Comparison of ENCODE assay signal across 13 cellular contexts in the genomic region with DNA sequence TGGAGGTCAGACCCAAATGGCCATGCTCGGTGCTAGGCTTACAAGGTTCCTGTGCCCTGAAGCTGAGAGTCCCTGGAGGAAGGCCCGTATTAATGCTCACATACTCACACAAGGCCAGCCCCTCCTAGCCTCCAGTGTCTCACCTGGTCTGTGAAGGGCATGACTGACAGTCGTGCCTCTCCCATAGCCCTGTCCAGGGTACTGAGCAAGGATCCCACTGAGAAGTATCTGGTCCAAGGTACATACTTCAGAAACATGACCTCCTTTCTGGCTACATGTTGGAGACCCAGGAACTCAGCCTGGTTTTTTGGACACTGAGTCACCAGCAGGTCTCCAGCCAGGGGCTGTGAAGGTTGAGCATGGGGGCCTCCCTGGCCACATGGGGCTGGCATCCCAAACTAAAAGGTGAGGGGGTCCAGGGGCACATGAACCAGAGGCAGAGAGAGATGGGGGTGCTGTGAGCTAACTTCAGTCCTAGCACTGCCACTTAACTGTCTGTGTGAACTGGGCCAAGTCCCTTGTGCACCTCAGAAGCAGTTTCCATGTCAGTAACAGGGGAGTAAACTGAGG. TPM values are rescaled to one million over a fixed set of nuclear protein-coding genes. Genes with fewer than 3 reads are reported as not detected.
DNase-seq lines count a peak whose midpoint lies in the region; ATAC-seq, FAIRE-seq and TF ChIP-seq lines count a peak whose summit lies in the region.
"Had no signal": no experiment of that assay in that cellular context is flagged by ENCODE, and none has a peak within 500 bp of the region (broad histone marks: within the 10 kb centered on the region; RNA-seq: fewer than 3 reads in every experiment).

No MANE protein-coding gene starts in this region.

- DNase-seq in ELF-1 (ENCODE audit: low read depth, low spot score), result peak; percentile 55
- peak; percentile 32 for DNase-seq in LoVo (ENCODE audit: low spot score)
- DNase-seq in GM12878 (ENCODE audit: low read depth, low spot score), result no peak
- no peak for DNase-seq in NCI-H510A (lab: John Stamatoyannopoulos, UW)
- no peak for DNase-seq in C1 segment of cervical spinal cord (lab: John Stamatoyannopoulos, UW)
- DNase-seq in gastrocnemius medialis, result no peak
- DNase-seq: activated effector memory CD4-positive, alpha-beta T cell treated with Interleukin-2 at 50 U/mL for 16 hours; CD4-positive, alpha-beta memory T cell; occipital lobe; stimulated activated naive B cell treated with anti-CD40 and anti-IgM and Interleukin-4, amounts not matched to agents 10 μg/mL and 1 μg/mL and 100 μg/mL, for 72 hours had no signal

- in situ Hi-C loops in GM12878 (cut with MboI), result loop anchor here (25.0 kb wide), 1 partner anchor 103 kb away; no protein-coding TSS in a partner anchor
- in situ Hi-C loops in gastrocnemius medialis (cut with MboI; ENCODE audit: low sequenced_read_pairs in 4 of 4), result no loop called here

- TF ChIP-seq EP300 in GM12878 (IDR thresholded peaks at IDR 0.05; ENCODE audit: borderline replicate concordance in 1 of 2, control insufficient read depth in 1 of 2, low read depth in 2 of 2, low read length in 2 of 2), result no peak

- TF ChIP-seq RAD21 in GM12878 (IDR thresholded peaks at IDR 0.05; ENCODE audit: insufficient read depth, low read depth, low read length) (no peak), liver (IDR thresholded peaks at IDR 0.05) (no peak)

- SMC1A ChIA-PET in GM12878 (lab: Charles Lee; ENCODE audit: uncharacterized antibody, unreplicated experiment), result no interaction called here

- TF ChIP-seq POLR2A in GM12878 (IDR thresholded peaks at IDR 0.05; ENCODE audit: low read depth, low read length), result no peak
- TF ChIP-seq POLR2A in gastrocnemius medialis (IDR thresholded peaks at IDR 0.05), result no peak

- intact Hi-C loops in GM12878 (cut with micrococcal nuclease; ENCODE audit: unreplicated experiment) (no loop called here), gastrocnemius medialis (cut with DNase I; ENCODE audit: low total_unique reads) (no loop called here)

- CTCF ChIA-PET in GM12878 (lab: Yijun Ruan, JAX), result no interaction called here

- H3K27me3 ChIP-seq in GM12878 (replicated peaks in 1 of 2; ENCODE audit: control insufficient read depth in 2 of 2, insufficient read depth in 2 of 2, low read length in 1 of 2) (no peaks in the 10 kb centered on the region), liver (ENCODE audit: control insufficient read depth in 4 of 4, insufficient read depth in 4 of 4, low read length in 3 of 4) (peaks cover 0 to 13% (median 0%) of the 10 kb centered on the region in 4 donors), gastrocnemius medialis (peaks cover 0 to 15% (median 13%) of the 10 kb centered on the region in 3 donors)

- POLR2A ChIA-PET in GM12878 (lab: Charles Lee), result no interaction called here

- BruUV-seq in GM12878 (replicated peaks; lab: Mats Ljungman, UMichigan), result no TSS peak

- H3K4me2 ChIP-seq in GM12878 (ENCODE audit: control insufficient read depth, insufficient read depth), result no peak overlapping the region

- H3K79me2 ChIP-seq in GM12878 (ENCODE audit: control insufficient read depth, insufficient read depth, low read length), result no peaks in the 10 kb centered on the region

- no peak for TF ChIP-seq CTCF in GM12878 (IDR thresholded peaks at IDR 0.05 in 2 of 3, conservative IDR thresholded peaks at IDR 0.05 in 1 of 3; ENCODE audit: control insufficient read depth in 2 of 3, extremely low read depth in 1 of 3, insufficient read depth in 1 of 3, low read depth in 3 of 3, low read length in 3 of 3)
- TF ChIP-seq CTCF in liver (IDR thresholded peaks at IDR 0.05; ENCODE audit: low read depth, low read length, missing input control), result no peak
- TF ChIP-seq CTCF in gastrocnemius medialis (IDR thresholded peaks at IDR 0.05 in 4 of 5, conservative IDR thresholded peaks at IDR 0.05 in 1 of 5), result no peak

- H3K27ac ChIP-seq in GM12878 (ENCODE audit: control insufficient read depth, insufficient read depth) (no peak overlapping the region), liver (ENCODE audit: low read depth in 1 of 2, low read length in 2 of 2) (no peak overlapping the region), gastrocnemius medialis (no peak overlapping the region)

- no peak for FAIRE-seq in GM12878 (lab: Jason Lieb, UNC)

- RAD21 ChIA-PET in GM12878 (lab: Charles Lee; ENCODE audit: unreplicated experiment), result no interaction called here

- H3K4me3 ChIP-seq in GM12878, result no peak overlapping the region
- no peak overlapping the region for H3K4me3 ChIP-seq in liver (ENCODE audit: low read depth in 1 of 3, low read length in 3 of 3)
- no peak overlapping the region for H3K4me3 ChIP-seq in gastrocnemius medialis

- H3K4me1 ChIP-seq in GM12878 (ENCODE audit: control insufficient read depth, insufficient read depth, low read length), result 0 out of 2 replicates have a peak, but pooled peaks cover 4% of the 10 kb centered on the region
- H3K4me1 ChIP-seq in liver (ENCODE audit: control insufficient read depth in 4 of 4, insufficient read depth in 4 of 4, low read length in 3 of 4), result no peaks in the 10 kb centered on the region
- no peaks in the 10 kb centered on the region for H3K4me1 ChIP-seq in gastrocnemius medialis

- no peaks in the 10 kb centered on the region for H4K20me1 ChIP-seq in GM12878 (ENCODE audit: control insufficient read depth, insufficient read depth)

- no peaks in the 10 kb centered on the region for H3K36me3 ChIP-seq in GM12878 (ENCODE audit: control insufficient read depth in 2 of 2, insufficient read depth in 2 of 2, low read length in 1 of 2)
- no peaks in the 10 kb centered on the region for H3K36me3 ChIP-seq in liver (ENCODE audit: control insufficient read depth in 4 of 4, insufficient read depth in 3 of 4, low read depth in 1 of 4, low read length in 3 of 4)
- H3K36me3 ChIP-seq in gastrocnemius medialis, result no peaks in the 10 kb centered on the region

- no peak overlapping the region for H3K9ac ChIP-seq in GM12878 (ENCODE audit: control insufficient read depth, insufficient read depth, low read length)
- H3K9ac ChIP-seq in liver (ENCODE audit: low read depth in 1 of 2, low read length in 2 of 2), result no peak overlapping the region

- peak; percentile 52; the same call in 2 of the 3 replicates for ATAC-seq in GM12878
- no peak for ATAC-seq in gastrocnemius medialis
- no peak for ATAC-seq in HG03175 (IDR thresholded peaks at IDR 0.05; ENCODE audit: unreplicated experiment)
- ATAC-seq: Right ventricle myocardium inferior; stimulated activated naive B cell treated with anti-CD40 and anti-IgM and Interleukin-4, amounts not matched to agents 10 μg/mL and 1 μg/mL and 100 μg/mL, for 72 hours had no signal

- WGBS in GM12878 (ENCODE audit: insufficient coverage, insufficient replicate concordance, low lambda C conversion rate, missing lambda C conversion rate), result 17% methylated on average over 3 of the region's 3 CpGs
- WGBS in liver, result 38% methylated on average over 3 of the region's 3 CpGs

- no peak overlapping the region for H2AFZ ChIP-seq in GM12878 (ENCODE audit: control insufficient read depth, low read depth, low read length)

- H3K9me3 ChIP-seq in GM12878 (replicated peaks; ENCODE audit: control insufficient read depth, insufficient read depth, low read length) (no peaks in the 10 kb centered on the region), liver (ENCODE audit: control insufficient read depth in 4 of 4, low read length in 3 of 4) (peaks cover 0 to 4% (median 0%) of the 10 kb centered on the region in 4 donors), gastrocnemius medialis (no peaks in the 10 kb centered on the region)

TF ChIP-seq in GM12878, 131 proteins besides CTCF, POLR2A, EP300 and RAD21 (continues in another document):
- no peak for TF ChIP-seq SMAD5 (IDR thresholded peaks at IDR 0.05; ENCODE audit: low read depth)
- no peak for TF ChIP-seq RELA (IDR thresholded peaks at IDR 0.05; ENCODE audit: borderline replicate concordance, partially characterized antibody)
- TF ChIP-seq IKZF2 (IDR thresholded peaks at IDR 0.05), result no peak
- TF ChIP-seq SUPT20H (IDR thresholded peaks at IDR 0.05; ENCODE audit: borderline replicate concordance, control insufficient read depth, low read depth, low read length), result no peak

RNA-seq across cellular contexts. Expression of a gene that starts 17.6 kb away (rescaled TPM):
- not detected in 2 replicates for total RNA-seq in GM12878 (2013; cell fraction: nucleolus; rRNA removed)
- total RNA-seq in GM12878 (2014; rRNA removed) (3.1 and 4.7 TPM in 2 replicates), GM12878 (2014; rRNA removed; fragmentation: Illumina TruSeq; extraction: Trizol) (1.8 TPM in 2 replicates), GM12878 (2021) (2.6 and 2.9 TPM in 2 replicates), liver (under 1 TPM; 0.65 to 0.75 TPM), gastrocnemius medialis (under 1 TPM; 0.31 to 0.80 (median 0.73) TPM)
- polyA plus RNA-seq in GM12878 (2011; ENCODE audit: low read depth), result 0.73 TPM
- polyA plus RNA-seq in GM12878 (2011; rRNA removed) (0.10 TPM in 2 replicates), GM12878 (2014; fragmentation: Illumina TruSeq; extraction: Trizol) (1.5 and 1.9 TPM in 2 replicates), GM12878 (2014; fragmentation: Nextera tagmentation; extraction: Ambion mirVana) (under 1 TPM; 0.29 to 0.45 TPM), GM12878 (2014; rRNA removed) (3.8 and 4.8 TPM in 2 replicates), GM12878 (2016; fragmentation: Nextera tagmentation; extraction: Ambion mirVana) (under 1 TPM; 0.82 to 0.84 TPM), liver (under 1 TPM; 0.22 to 0.27 TPM)
- polyA plus RNA-seq in GM12878 (2011; cell fraction: cytosol; rRNA removed), result 0.17 and 0.30 TPM in 2 replicates
- polyA plus RNA-seq in GM12878 (2011; cell fraction: nucleus; rRNA removed), result 0.37 and 0.52 TPM in 2 replicates
- 1.8 and 2.1 TPM in 2 replicates for polyA plus RNA-seq in GM12878 (2012)
- 0.21 and 1.3 TPM in 2 replicates for polyA minus RNA-seq in GM12878 (2011; rRNA and poly(A)+ RNA removed)
- polyA minus RNA-seq in GM12878 (2011; cell fraction: cytosol; rRNA and poly(A)+ RNA removed), result not detected in 2 replicates
- not detected in 2 replicates for polyA minus RNA-seq in GM12878 (2011; cell fraction: nucleus; rRNA and poly(A)+ RNA removed)

Comparison
In these comparisons a context has a peak if more than half of its experiments do, and no peak if none do; other contexts are left out.
1. DNase-seq: peak in ELF-1 (single experiment) and LoVo (single experiment); none in GM12878 (single experiment), NCI-H510A (single experiment), C1 segment of cervical spinal cord (0 of 14) and gastrocnemius medialis (0 of 2).